16 cellular contexts compared by ENCODE assay signal in genomic region chr2:135945521-135945920, GRCh38.
"Had no signal": no experiment of that assay in that cellular context is flagged by ENCODE, and none has a peak within 500 bp of the region (broad histone marks: within the 10 kb centered on the region; RNA-seq: fewer than 3 reads in every experiment).

No MANE protein-coding gene starts in this region.

- H3K27me3 ChIP-seq: ascending aorta, esophagus muscularis mucosa, hepatocyte, spleen, upper lobe of right lung had no signal

- H3K9me3 Mint-ChIP-seq: activated CD4-positive, alpha-beta T cell treated with anti-CD3 and anti-CD28 coated beads, Interleukin-2, amount 10 ng/mL, durations not matched to agents 24 days and 14 days; natural killer cell treated with Interleukin-12 subunit alpha and Interleukin-12 subunit beta and Interleukin-15 and Interleukin-18, amount 100 ng/mL, for 72 hours had no signal

- H3K9me3 ChIP-seq: ascending aorta, esophagus muscularis mucosa, lower lobe of right lung, upper lobe of right lung had no signal

- H3K27ac ChIP-seq: ascending aorta, esophagus muscularis mucosa, hepatocyte, lower lobe of right lung, spleen, upper lobe of right lung had no signal

- H3K4me3 ChIP-seq: ascending aorta, esophagus muscularis mucosa, hepatocyte, lower lobe of right lung, spleen, upper lobe of right lung had no signal

- H3K27ac Mint-ChIP-seq: activated CD8-positive, alpha-beta T cell treated with anti-CD3 and anti-CD28 coated beads for 36 hours; activated naive CD4-positive, alpha-beta T cell treated with anti-CD3 and anti-CD28 coated beads, Interleukin-2, amount 10 ng/mL, durations not matched to agents 7 days and 5 days had no signal

- H3K4me1 ChIP-seq: ascending aorta had no signal

- DNase-seq: activated CD4-positive, alpha-beta T cell treated with anti-CD3 and anti-CD28 coated beads, Interleukin-2, amount 10 ng/mL, durations not matched to agents 24 days and 14 days; activated CD8-positive, alpha-beta T cell treated with anti-CD3 and anti-CD28 coated beads for 36 hours; activated naive CD4-positive, alpha-beta T cell treated with anti-CD3 and anti-CD28 coated beads, Interleukin-2, amount 10 ng/mL, durations not matched to agents 7 days and 5 days; activated T-cell treated with anti-CD3 and anti-CD28 coated beads, Interleukin-2, amount 50 U/mL, for 1 hour; effector CD4-positive, alpha-beta T cell; lower lobe of right lung; retina; spleen; stimulated activated naive CD4-positive, alpha-beta T cell; T-helper 1 cell; T1000; upper lobe of right lung had no signal

- H3K4me3 Mint-ChIP-seq: activated CD4-positive, alpha-beta T cell treated with anti-CD3 and anti-CD28 coated beads, Interleukin-2, amount 10 ng/mL, durations not matched to agents 24 days and 14 days; activated CD8-positive, alpha-beta T cell treated with anti-CD3 and anti-CD28 coated beads for 36 hours; activated naive CD4-positive, alpha-beta T cell treated with anti-CD3 and anti-CD28 coated beads, Interleukin-2, amount 10 ng/mL, durations not matched to agents 7 days and 5 days; natural killer cell treated with Interleukin-12 subunit alpha and Interleukin-12 subunit beta and Interleukin-15 and Interleukin-18, amount 100 ng/mL, for 72 hours had no signal

- ATAC-seq: activated CD8-positive, alpha-beta T cell treated with anti-CD3 and anti-CD28 coated beads for 36 hours; lower lobe of right lung; natural killer cell treated with Interleukin-12 subunit alpha and Interleukin-12 subunit beta and Interleukin-15 and Interleukin-18, amount 100 ng/mL, for 72 hours; upper lobe of right lung had no signal

- H3K27me3 Mint-ChIP-seq: activated CD4-positive, alpha-beta T cell treated with anti-CD3 and anti-CD28 coated beads, Interleukin-2, amount 10 ng/mL, durations not matched to agents 24 days and 14 days; activated CD8-positive, alpha-beta T cell treated with anti-CD3 and anti-CD28 coated beads for 36 hours; activated naive CD4-positive, alpha-beta T cell treated with anti-CD3 and anti-CD28 coated beads, Interleukin-2, amount 10 ng/mL, durations not matched to agents 7 days and 5 days; natural killer cell treated with Interleukin-12 subunit alpha and Interleukin-12 subunit beta and Interleukin-15 and Interleukin-18, amount 100 ng/mL, for 72 hours had no signal
